In genomic region chrX:49043987-49044281, GRCh38 we compare ENCODE assay signal across 1 cellular context.
TF ChIP-seq lines count a peak whose summit lies in the region.

No MANE protein-coding gene starts in this region.

TF ChIP-seq in HepG2, 621 proteins besides CTCF, POLR2A, EP300 and RAD21 (continued from another document):
- no peak for TF ChIP-seq ZBTB39 (CRISPR knock-in tag; IDR thresholded peaks at IDR 0.05)
- TF ChIP-seq PATZ1 (CRISPR knock-in tag; IDR thresholded peaks at IDR 0.05), result peak; percentile 85; the same call in 1 of the 2 replicates
- no peak for TF ChIP-seq PRMT3 (CRISPR knock-in tag; IDR thresholded peaks at IDR 0.05; ENCODE audit: borderline replicate concordance, low read depth)
- TF ChIP-seq PRDM10 (CRISPR knock-in tag; IDR thresholded peaks at IDR 0.05; ENCODE audit: low read depth), result peak; percentile 95
- no peak for TF ChIP-seq ZNF75D (CRISPR knock-in tag; IDR thresholded peaks at IDR 0.05; ENCODE audit: borderline replicate concordance)
- no peak for TF ChIP-seq KLF15 (CRISPR knock-in tag; IDR thresholded peaks at IDR 0.05; ENCODE audit: borderline replicate concordance)
- no peak for TF ChIP-seq GFI1 (CRISPR knock-in tag; IDR thresholded peaks at IDR 0.05; ENCODE audit: borderline replicate concordance)
- TF ChIP-seq SOX5 (CRISPR knock-in tag; IDR thresholded peaks at IDR 0.05; ENCODE audit: borderline replicate concordance), result no peak
- TF ChIP-seq ZNF362 (CRISPR knock-in tag; IDR thresholded peaks at IDR 0.05; ENCODE audit: borderline replicate concordance), result no peak
- TF ChIP-seq ZNF768 (CRISPR knock-in tag; IDR thresholded peaks at IDR 0.05), result no peak
- no peak for TF ChIP-seq GATA4 (IDR thresholded peaks at IDR 0.05; ENCODE audit: borderline replicate concordance, low read depth)
- TF ChIP-seq, protein P1, sequence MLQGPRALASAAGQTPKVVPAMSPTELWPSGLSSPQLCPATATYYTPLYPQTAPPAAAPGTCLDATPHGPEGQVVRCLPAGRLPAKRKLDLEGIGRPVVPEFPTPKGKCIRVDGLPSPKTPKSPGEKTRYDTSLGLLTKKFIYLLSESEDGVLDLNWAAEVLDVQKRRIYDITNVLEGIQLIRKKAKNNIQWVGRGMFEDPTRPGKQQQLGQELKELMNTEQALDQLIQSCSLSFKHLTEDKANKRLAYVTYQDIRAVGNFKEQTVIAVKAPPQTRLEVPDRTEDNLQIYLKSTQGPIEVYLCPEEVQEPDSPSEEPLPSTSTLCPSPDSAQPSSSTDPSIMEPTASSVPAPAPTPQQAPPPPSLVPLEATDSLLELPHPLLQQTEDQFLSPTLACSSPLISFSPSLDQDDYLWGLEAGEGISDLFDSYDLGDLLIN (CRISPR knock-in tag; IDR thresholded peaks at IDR 0.05; ENCODE audit: borderline replicate concordance), result no peak
